In genomic region chr18:79912409-79912991, GRCh38 we compare ENCODE assay signal across 10 cellular contexts. TPM values are rescaled to one million over a fixed set of nuclear protein-coding genes. Genes with fewer than 3 reads are reported as not detected.
DNase-seq lines count a peak whose midpoint lies in the region; ATAC-seq and TF ChIP-seq lines count a peak whose summit lies in the region.
"Had no signal": no experiment of that assay in that cellular context is flagged by ENCODE, and none has a peak within 500 bp of the region (broad histone marks: within the 10 kb centered on the region; RNA-seq: fewer than 3 reads in every experiment).

No MANE protein-coding gene starts in this region.

- ATAC-seq in activated CD8-positive, alpha-beta T cell treated with anti-CD3 and anti-CD28 coated beads, Interleukin-2, amount 10 ng/mL, durations not matched to agents 7 days and 5 days = peak; percentile 83
- ATAC-seq in natural killer cell treated with Interleukin-12 subunit alpha and Interleukin-12 subunit beta and Interleukin-15 and Interleukin-18, amount 100 ng/mL, for 72 hours = peak in 1 of 2 donors; percentile 54

- no peak for TF ChIP-seq EP300 in stomach (IDR thresholded peaks at IDR 0.05)

- peaks cover 0 to 33% (median 28%) of the 10 kb centered on the region in 10 experiments; a peak in 17 of 20 replicates for H3K4me1 ChIP-seq in BLaER1 treated with 17β-estradiol and CSF1 and Interleukin-3, amounts not matched to agents 10 nM and 100 nM
- H3K4me1 ChIP-seq in stomach = no peaks in the 10 kb centered on the region
- H3K4me1 ChIP-seq: parathyroid adenoma had no signal

- peaks cover 0 to 23% (median 20%) of the 10 kb centered on the region in 11 experiments; a peak in 20 of 22 replicates for H3K9me3 ChIP-seq in BLaER1 treated with 17β-estradiol and CSF1 and Interleukin-3, amounts not matched to agents 10 nM and 100 nM (replicated peaks in 1 of 11)
- no peaks in the 10 kb centered on the region for H3K9me3 ChIP-seq in stomach

- no peak overlapping the region; a peak in 1 of 22 replicates for H3K9ac ChIP-seq in BLaER1 treated with 17β-estradiol and CSF1 and Interleukin-3, amounts not matched to agents 10 nM and 100 nM
- H3K9ac ChIP-seq: parathyroid adenoma had no signal

- H3K36me3 ChIP-seq in BLaER1 treated with 17β-estradiol and CSF1 and Interleukin-3, amounts not matched to agents 10 nM and 100 nM = peaks cover 68 to 96% (median 77%) of the 10 kb centered on the region in 11 experiments
- peaks cover 8 to 69% (median 59%) of the 10 kb centered on the region in 4 donors for H3K36me3 ChIP-seq in stomach

- no peak for TF ChIP-seq POLR2A in stomach (IDR thresholded peaks at IDR 0.05)

- H3K36me3 Mint-ChIP-seq in activated CD8-positive, alpha-beta T cell treated with anti-CD3 and anti-CD28 coated beads, Interleukin-2, amount 10 ng/mL, durations not matched to agents 7 days and 5 days (ENCODE audit: low read depth) = peaks cover 52% of the 10 kb centered on the region
- H3K36me3 Mint-ChIP-seq in natural killer cell treated with Interleukin-12 subunit alpha and Interleukin-12 subunit beta and Interleukin-15 and Interleukin-18, amount 100 ng/mL, for 72 hours = peaks cover 17% of the 10 kb centered on the region

- peak; percentile 75 for DNase-seq in activated CD8-positive, alpha-beta T cell treated with anti-CD3 and anti-CD28 coated beads, Interleukin-2, amount 10 ng/mL, durations not matched to agents 7 days and 5 days
- DNase-seq in effector CD8-positive, alpha-beta T cell (lab: John Stamatoyannopoulos, UW) = peak; percentile 14
- peak; percentile 56 for DNase-seq in natural killer cell treated with Interleukin-12 subunit alpha and Interleukin-12 subunit beta and Interleukin-15 and Interleukin-18, amount 100 ng/mL, for 72 hours (ENCODE audit: low spot score)
- DNase-seq in NCI-H2227 treated with DMSO at 0.1 percent for 48 hours (lab: John Stamatoyannopoulos, UW) (no peak), stomach (no peak), AG08395 (ENCODE audit: low spot score) (no peak), T-helper 1 cell (no peak)
- DNase-seq: NCI-H524 had no signal

- intact Hi-C loops in stomach (cut with DNase I; ENCODE audit: low total_unique reads) = no loop called here

- peak overlapping the region in 10 of 11 experiments; percentile 11 to 75 (median 54); a peak in 16 of 22 replicates for H3K4me2 ChIP-seq in BLaER1 treated with 17β-estradiol and CSF1 and Interleukin-3, amounts not matched to agents 10 nM and 100 nM

- H3K27ac ChIP-seq in BLaER1 treated with 17β-estradiol and CSF1 and Interleukin-3, amounts not matched to agents 10 nM and 100 nM = no peak overlapping the region
- no peak overlapping the region for H3K27ac ChIP-seq in stomach
- H3K27ac ChIP-seq: parathyroid adenoma had no signal

- H4K20me1 ChIP-seq in BLaER1 treated with 17β-estradiol and CSF1 and Interleukin-3, amounts not matched to agents 10 nM and 100 nM = peaks cover 61 to 90% (median 84%) of the 10 kb centered on the region in 11 experiments

- H3K27me3 Mint-ChIP-seq in activated CD8-positive, alpha-beta T cell treated with anti-CD3 and anti-CD28 coated beads, Interleukin-2, amount 10 ng/mL, durations not matched to agents 7 days and 5 days (ENCODE audit: low read depth) = no peaks in the 10 kb centered on the region
- H3K27me3 Mint-ChIP-seq in natural killer cell treated with Interleukin-12 subunit alpha and Interleukin-12 subunit beta and Interleukin-15 and Interleukin-18, amount 100 ng/mL, for 72 hours = no peaks in the 10 kb centered on the region

- H3K4me3 Mint-ChIP-seq in activated CD8-positive, alpha-beta T cell treated with anti-CD3 and anti-CD28 coated beads, Interleukin-2, amount 10 ng/mL, durations not matched to agents 7 days and 5 days = no peak overlapping the region
- no peak overlapping the region for H3K4me3 Mint-ChIP-seq in natural killer cell treated with Interleukin-12 subunit alpha and Interleukin-12 subunit beta and Interleukin-15 and Interleukin-18, amount 100 ng/mL, for 72 hours

- no peaks in the 10 kb centered on the region for H3K27me3 ChIP-seq in BLaER1 treated with 17β-estradiol and CSF1 and Interleukin-3, amounts not matched to agents 10 nM and 100 nM
- no peaks in the 10 kb centered on the region for H3K27me3 ChIP-seq in stomach

- CTCF ChIA-PET in activated CD8-positive, alpha-beta T cell treated with anti-CD3 and anti-CD28 coated beads, Interleukin-2, amount 10 ng/mL, durations not matched to agents 7 days and 5 days (lab: Charles Lee) = no interaction called here

- peak overlapping the region; percentile 77 for H3K27ac Mint-ChIP-seq in activated CD8-positive, alpha-beta T cell treated with anti-CD3 and anti-CD28 coated beads, Interleukin-2, amount 10 ng/mL, durations not matched to agents 7 days and 5 days
- no peak overlapping the region for H3K27ac Mint-ChIP-seq in natural killer cell treated with Interleukin-12 subunit alpha and Interleukin-12 subunit beta and Interleukin-15 and Interleukin-18, amount 100 ng/mL, for 72 hours

- H3K4me3 ChIP-seq in BLaER1 treated with 17β-estradiol and CSF1 and Interleukin-3, amounts not matched to agents 10 nM and 100 nM = no peak overlapping the region
- H3K4me3 ChIP-seq in stomach = no peak overlapping the region

- peaks cover 6% of the 10 kb centered on the region for H3K9me3 Mint-ChIP-seq in activated CD8-positive, alpha-beta T cell treated with anti-CD3 and anti-CD28 coated beads, Interleukin-2, amount 10 ng/mL, durations not matched to agents 7 days and 5 days (ENCODE audit: insufficient read depth)
- no peaks in the 10 kb centered on the region for H3K9me3 Mint-ChIP-seq in natural killer cell treated with Interleukin-12 subunit alpha and Interleukin-12 subunit beta and Interleukin-15 and Interleukin-18, amount 100 ng/mL, for 72 hours

- no peak for TF ChIP-seq CTCF in stomach (IDR thresholded peaks at IDR 0.05)

- peaks cover 29% of the 10 kb centered on the region for H3K4me1 Mint-ChIP-seq in activated CD8-positive, alpha-beta T cell treated with anti-CD3 and anti-CD28 coated beads, Interleukin-2, amount 10 ng/mL, durations not matched to agents 7 days and 5 days (ENCODE audit: low read depth)
- H3K4me1 Mint-ChIP-seq in natural killer cell treated with Interleukin-12 subunit alpha and Interleukin-12 subunit beta and Interleukin-15 and Interleukin-18, amount 100 ng/mL, for 72 hours (ENCODE audit: low read depth in 2 of 2) = peaks cover 4 to 35% of the 10 kb centered on the region in 2 donors

- POLR2A ChIA-PET in activated CD8-positive, alpha-beta T cell treated with anti-CD3 and anti-CD28 coated beads, Interleukin-2, amount 10 ng/mL, durations not matched to agents 7 days and 5 days (lab: Charles Lee) = no interaction called here

- 88 to 92% (median 91%) methylated on average over 16 to 20 of the region's 20 CpGs for WGBS in stomach, 5 donors

RNA-seq across cellular contexts. Expression of gene SLC66A2, which starts 39.0 kb away (rescaled TPM):
- 10 to 100 TPM; 21.6 to 23.2 TPM for total RNA-seq in activated CD8-positive, alpha-beta T cell treated with anti-CD3 and anti-CD28 coated beads, Interleukin-2, amount 10 ng/mL, durations not matched to agents 7 days and 5 days
- total RNA-seq in natural killer cell treated with Interleukin-12 subunit alpha and Interleukin-12 subunit beta and Interleukin-15 and Interleukin-18, amount 100 ng/mL, for 72 hours = 10 to 100 TPM; 23.8 to 28.1 TPM
- 100 to 1,000 TPM in 1 of 5 donors, 10 to 100 TPM in 4; 18.1 to 148 (median 25.5) TPM for total RNA-seq in stomach
- polyA plus RNA-seq in stomach = 10 to 100 TPM; 19.1 to 31.1 (median 20.0) TPM

RNA-seq across cellular contexts. Expression of gene HSBP1L1, which starts 51.9 kb away (rescaled TPM):
- total RNA-seq in activated CD8-positive, alpha-beta T cell treated with anti-CD3 and anti-CD28 coated beads, Interleukin-2, amount 10 ng/mL, durations not matched to agents 7 days and 5 days = 1 to 10 TPM in 1 of 2 experiments, under 1 TPM in 1; 0.50 to 1.5 TPM
- total RNA-seq in natural killer cell treated with Interleukin-12 subunit alpha and Interleukin-12 subunit beta and Interleukin-15 and Interleukin-18, amount 100 ng/mL, for 72 hours = 1 to 10 TPM; 1.2 to 6.2 TPM
- total RNA-seq in stomach = 10 to 100 TPM in 4 of 5 donors, 1 to 10 TPM in 1; 4.1 to 42.6 (median 23.8) TPM
- polyA plus RNA-seq in stomach = 10 to 100 TPM; 51.6 to 62.3 (median 58.7) TPM

Comparison
In these comparisons a context has a peak if more than half of its experiments do, and no peak if none do; other contexts are left out.
1. DNase-seq: peak in activated CD8-positive, alpha-beta T cell treated with anti-CD3 and anti-CD28 coated beads, Interleukin-2, amount 10 ng/mL, durations not matched to agents 7 days and 5 days (single experiment), effector CD8-positive, alpha-beta T cell (single experiment) and natural killer cell treated with Interleukin-12 subunit alpha and Interleukin-12 subunit beta and Interleukin-15 and Interleukin-18, amount 100 ng/mL, for 72 hours (single experiment); none in NCI-H2227 treated with DMSO at 0.1 percent for 48 hours (single experiment), stomach (single experiment), AG08395 (single experiment) and T-helper 1 cell (0 of 5).